In genomic region chr11:83284501-83285051, GRCh38 we compare ENCODE assay signal across 1 cellular context.
A peak's percentile ranks its signal among the peaks of the same experiment; 100 is the strongest.
TF ChIP-seq lines count a peak whose summit lies in the region.

No MANE protein-coding gene starts in this region.

TF ChIP-seq in HepG2, 621 proteins besides CTCF, POLR2A, EP300 and RAD21 (continued from another document and continues in another):
- TF ChIP-seq MXD1 (CRISPR knock-in tag; IDR thresholded peaks at IDR 0.05) (no peak), ZHX1 (CRISPR knock-in tag; IDR thresholded peaks at IDR 0.05; ENCODE audit: low read depth) (no peak), ATF5 (CRISPR knock-in tag; IDR thresholded peaks at IDR 0.05; ENCODE audit: low read depth) (no peak), ZNF556 (CRISPR knock-in tag; IDR thresholded peaks at IDR 0.05; ENCODE audit: borderline replicate concordance) (no peak), JUN (CRISPR knock-in tag; IDR thresholded peaks at IDR 0.05) (no peak), CREM (IDR thresholded peaks at IDR 0.05) (peak; percentile 68), CREM (CRISPR knock-in tag; IDR thresholded peaks at IDR 0.05) (no peak), ZNF232 (CRISPR knock-in tag; IDR thresholded peaks at IDR 0.05; ENCODE audit: borderline replicate concordance) (no peak), ZNF775 (CRISPR knock-in tag; IDR thresholded peaks at IDR 0.05; ENCODE audit: borderline replicate concordance) (no peak), NRL (CRISPR knock-in tag; IDR thresholded peaks at IDR 0.05; ENCODE audit: borderline replicate concordance) (no peak), SALL1 (CRISPR knock-in tag; IDR thresholded peaks at IDR 0.05) (no peak), NCOA2 (CRISPR knock-in tag; IDR thresholded peaks at IDR 0.05) (peak; percentile 71; the same call in 1 of the 2 replicates), ELF1 (CRISPR knock-in tag; IDR thresholded peaks at IDR 0.05) (no peak), THAP11 (CRISPR knock-in tag; IDR thresholded peaks at IDR 0.05) (peak; percentile 76), KIAA2018 (CRISPR knock-in tag; IDR thresholded peaks at IDR 0.05; ENCODE audit: borderline replicate concordance) (no peak), E2F1 (CRISPR knock-in tag; IDR thresholded peaks at IDR 0.05) (no peak), PAWR (CRISPR knock-in tag; IDR thresholded peaks at IDR 0.05; ENCODE audit: borderline replicate concordance) (no peak), RNF2 (conservative IDR thresholded peaks at IDR 0.05; ENCODE audit: low read depth) (no peak), ZMAT5 (CRISPR knock-in tag; IDR thresholded peaks at IDR 0.05; ENCODE audit: borderline replicate concordance, low read depth) (no peak), ISX (CRISPR knock-in tag; conservative IDR thresholded peaks at IDR 0.05) (no peak), SNRNP70 (IDR thresholded peaks at IDR 0.05; ENCODE audit: low read depth, low read length) (no peak), CREBL2 (CRISPR knock-in tag; IDR thresholded peaks at IDR 0.05; ENCODE audit: borderline replicate concordance) (no peak), GABPA (IDR thresholded peaks at IDR 0.05; ENCODE audit: low read depth, low read length) (no peak), GABPA (CRISPR knock-in tag; IDR thresholded peaks at IDR 0.05; ENCODE audit: low read depth) (no peak; the same call in none of the 2 replicates), NR2F6 (IDR thresholded peaks at IDR 0.05) (peak; percentile 98), NR2F6 (CRISPR knock-in tag; IDR thresholded peaks at IDR 0.05) (peak; percentile 93), ZBTB39 (CRISPR knock-in tag; IDR thresholded peaks at IDR 0.05) (no peak), ZNF768 (CRISPR knock-in tag; IDR thresholded peaks at IDR 0.05) (no peak), FUBP1 (CRISPR knock-in tag; IDR thresholded peaks at IDR 0.05; ENCODE audit: borderline replicate concordance) (no peak), RFX1 (IDR thresholded peaks at IDR 0.05) (no peak), AHDC1 (CRISPR knock-in tag; IDR thresholded peaks at IDR 0.05; ENCODE audit: borderline replicate concordance) (peak; percentile 37; the same call in 1 of the 2 replicates)
